Comparison of ENCODE assay signal across 13 cellular contexts in genomic region chr1:25620211-25620610, GRCh38. TPM values are rescaled to one million over a fixed set of nuclear protein-coding genes. Genes with fewer than 3 reads are reported as not detected.
DNase-seq lines count a peak whose midpoint lies in the region; ATAC-seq, FAIRE-seq and TF ChIP-seq lines count a peak whose summit lies in the region.
"Had no signal": no experiment of that assay in that cellular context is flagged by ENCODE, and none has a peak within 500 bp of the region (broad histone marks: within the 10 kb centered on the region; RNA-seq: fewer than 3 reads in every experiment).

No MANE protein-coding gene starts in this region.

- peak overlapping the region; percentile 88 for H3K4me3 Mint-ChIP-seq in activated naive CD4-positive, alpha-beta T cell treated with anti-CD3 and anti-CD28 coated beads for 36 hours
- H3K4me3 Mint-ChIP-seq in activated CD4-positive, alpha-beta memory T cell treated with anti-CD3 and anti-CD28 coated beads for 36 hours, result peak overlapping the region; percentile 78

- no peak for FAIRE-seq in keratinocyte (lab: Jason Lieb, UNC)

- POLR2A ChIA-PET in activated CD4-positive, alpha-beta memory T cell treated with anti-CD3 and anti-CD28 coated beads for 36 hours (lab: Charles Lee), result interaction anchor here (1.0 to 2.4 kb wide), 5 partner anchors 12 to 180 kb away, joined by 3 to 12 read pairs (median 3); partner anchors contain the start of gene SELENON

- H3K36me3 Mint-ChIP-seq in activated naive CD4-positive, alpha-beta T cell treated with anti-CD3 and anti-CD28 coated beads for 36 hours (ENCODE audit: low read depth), result no peaks in the 10 kb centered on the region
- H3K36me3 Mint-ChIP-seq in activated CD4-positive, alpha-beta memory T cell treated with anti-CD3 and anti-CD28 coated beads for 36 hours, result no peaks in the 10 kb centered on the region

- H4K20me1 ChIP-seq in keratinocyte (ENCODE audit: control insufficient read depth, extremely low read depth, insufficient read depth, low read length), result no peaks in the 10 kb centered on the region

- dilution Hi-C loops in keratinocyte (cut with MboI; ENCODE audit: extremely low pct_ligation_motif_present, low sequenced_read_pairs), result no loop called here

- H3K4me1 ChIP-seq in keratinocyte (ENCODE audit: control insufficient read depth, extremely low read depth, insufficient read depth, low read length) (peaks cover 3% of the 10 kb centered on the region), thymus (ENCODE audit: control insufficient read depth, insufficient read depth, low read length) (peaks cover 14% of the 10 kb centered on the region), upper lobe of right lung (peaks cover 20% of the 10 kb centered on the region)

- no peak overlapping the region for H3K9ac ChIP-seq in keratinocyte (ENCODE audit: control insufficient read depth, extremely low read depth, insufficient read depth, low read length)
- H3K9ac ChIP-seq: GM23248 had no signal

- intact Hi-C loops in activated naive CD4-positive, alpha-beta T cell treated with anti-CD3 and anti-CD28 coated beads for 36 hours (cut with micrococcal nuclease), result loop anchor here (2.0 kb wide), 1 partner anchor 57 kb away; no protein-coding TSS in a partner anchor
- intact Hi-C loops in activated CD4-positive, alpha-beta memory T cell treated with anti-CD3 and anti-CD28 coated beads for 36 hours (cut with micrococcal nuclease), result loop anchor here (1.0 to 10.0 kb wide), 3 partner anchors 9 to 375 kb away; partner anchors contain the start of gene PAFAH2
- intact Hi-C loops in upper lobe of right lung (cut with DNase I), result no loop called here

- TF ChIP-seq CTCF in keratinocyte (optimal IDR thresholded peaks at IDR 0.05 in 1 of 3, IDR thresholded peaks at IDR 0.05 in 1 of 3, conservative IDR thresholded peaks at IDR 0.05 in 1 of 3; ENCODE audit: extremely low read depth in 1 of 3, insufficient read depth in 2 of 3, low read length in 3 of 3), result no peak
- TF ChIP-seq CTCF in upper lobe of right lung (IDR thresholded peaks at IDR 0.05), result no peak

- H3K9me3 Mint-ChIP-seq in activated naive CD4-positive, alpha-beta T cell treated with anti-CD3 and anti-CD28 coated beads for 36 hours, result no peaks in the 10 kb centered on the region
- H3K9me3 Mint-ChIP-seq in activated CD4-positive, alpha-beta memory T cell treated with anti-CD3 and anti-CD28 coated beads for 36 hours, result no peaks in the 10 kb centered on the region

- no peak overlapping the region for H2AFZ ChIP-seq in keratinocyte (ENCODE audit: control insufficient read depth, low read length)
- H2AFZ ChIP-seq: GM23248 had no signal

- H3K4me1 Mint-ChIP-seq in activated naive CD4-positive, alpha-beta T cell treated with anti-CD3 and anti-CD28 coated beads for 36 hours (ENCODE audit: low read depth), result peaks cover 77% of the 10 kb centered on the region
- peaks cover 74% of the 10 kb centered on the region for H3K4me1 Mint-ChIP-seq in activated CD4-positive, alpha-beta memory T cell treated with anti-CD3 and anti-CD28 coated beads for 36 hours (ENCODE audit: low read depth)

- H3K9me1 ChIP-seq in keratinocyte (ENCODE audit: control insufficient read depth, extremely low read depth, insufficient read depth, low read length), result no peaks in the 10 kb centered on the region

- no peaks in the 10 kb centered on the region for H3K9me3 ChIP-seq in keratinocyte (ENCODE audit: control insufficient read depth, low read depth, low read length)
- H3K9me3 ChIP-seq in thymus (ENCODE audit: control insufficient read depth), result no peaks in the 10 kb centered on the region
- H3K9me3 ChIP-seq in upper lobe of right lung, result no peaks in the 10 kb centered on the region

- 38% methylated on average over 4 of the region's 4 CpGs for WGBS in thymus

- no peak overlapping the region for H3K27ac Mint-ChIP-seq in activated naive CD4-positive, alpha-beta T cell treated with anti-CD3 and anti-CD28 coated beads for 36 hours
- peak overlapping the region; percentile 55 for H3K27ac Mint-ChIP-seq in activated CD4-positive, alpha-beta memory T cell treated with anti-CD3 and anti-CD28 coated beads for 36 hours

- H3K27me3 ChIP-seq in keratinocyte (ENCODE audit: control insufficient read depth, extremely low read depth, insufficient read depth, low read length) (peaks cover 55% of the 10 kb centered on the region), thymus (ENCODE audit: control insufficient read depth, insufficient read depth) (peaks cover 51% of the 10 kb centered on the region), upper lobe of right lung (no peaks in the 10 kb centered on the region)

- peak overlapping the region; percentile 29 for H3K4me2 ChIP-seq in keratinocyte (ENCODE audit: control insufficient read depth, extremely low read depth, insufficient read depth, low read depth, low read length)

- H3K36me3 ChIP-seq in keratinocyte (ENCODE audit: control insufficient read depth in 2 of 2, extremely low read depth in 1 of 2, insufficient read depth in 2 of 2, low read length in 2 of 2), result no peaks in the 10 kb centered on the region
- H3K36me3 ChIP-seq in thymus (ENCODE audit: control insufficient read depth, insufficient read depth), result no peaks in the 10 kb centered on the region
- no peaks in the 10 kb centered on the region for H3K36me3 ChIP-seq in upper lobe of right lung

- CTCF ChIA-PET in activated naive CD4-positive, alpha-beta T cell treated with anti-CD3 and anti-CD28 coated beads for 36 hours (lab: Charles Lee), result interaction anchor here (0.9 to 3.7 kb wide), 24 partner anchors 11 to 189 kb away, joined by 3 to 32 read pairs (median 7); no protein-coding TSS in a partner anchor
- CTCF ChIA-PET in activated CD4-positive, alpha-beta memory T cell treated with anti-CD3 and anti-CD28 coated beads for 36 hours (lab: Charles Lee), result interaction anchor here (0.6 to 3.0 kb wide), 21 partner anchors 8 to 200 kb away, joined by 3 to 29 read pairs (median 6); partner anchors contain the start of gene MTFR1L

- no peaks in the 10 kb centered on the region for H3K79me2 ChIP-seq in keratinocyte (ENCODE audit: control insufficient read depth, insufficient read depth, low read length)

- H3K27ac ChIP-seq in keratinocyte (ENCODE audit: control insufficient read depth, insufficient read depth, low read length) (no peak overlapping the region), thymus (ENCODE audit: low read depth) (peak overlapping the region; percentile 62), upper lobe of right lung (no peak overlapping the region)
- H3K27ac ChIP-seq: GM23248 had no signal

- H3K4me3 ChIP-seq in keratinocyte (ENCODE audit: control insufficient read depth in 2 of 3, extremely low read depth in 1 of 3, insufficient read depth in 2 of 3, low read depth in 1 of 3, low read length in 3 of 3), result no peak overlapping the region
- H3K4me3 ChIP-seq in thymus (ENCODE audit: low read length), result peak overlapping the region; percentile 27
- no peak overlapping the region for H3K4me3 ChIP-seq in upper lobe of right lung
- H3K4me3 ChIP-seq: GM23248 had no signal

- no peaks in the 10 kb centered on the region for H3K27me3 Mint-ChIP-seq in activated naive CD4-positive, alpha-beta T cell treated with anti-CD3 and anti-CD28 coated beads for 36 hours (ENCODE audit: low read depth)
- peaks cover 9% of the 10 kb centered on the region for H3K27me3 Mint-ChIP-seq in activated CD4-positive, alpha-beta memory T cell treated with anti-CD3 and anti-CD28 coated beads for 36 hours

- peak; percentile 47 for DNase-seq in activated naive CD4-positive, alpha-beta T cell treated with anti-CD3 and anti-CD28 coated beads for 36 hours
- DNase-seq in activated naive CD4-positive, alpha-beta T cell treated with anti-CD3 and anti-CD28 coated beads, Interleukin-2, amount 50 U/mL, for 16 hours, result no peak
- peak; percentile 50 for DNase-seq in activated CD4-positive, alpha-beta memory T cell treated with anti-CD3 and anti-CD28 coated beads for 36 hours
- DNase-seq in keratinocyte (ENCODE audit: low read depth, low spot score) (no peak), upper lobe of right lung (no peak), NCI-H2029 treated with DMSO at 0.1 percent for 48 hours (lab: John Stamatoyannopoulos, UW) (no peak)
- DNase-seq: GM23248; NCI-H1417; NK-92 treated with Interleukin-12 subunit alpha and Interleukin-12 subunit beta, amount 100 ng/mL, for 24 hours; stimulated activated CD4-positive, alpha-beta T cell treated with anti-CD3 and anti-CD28 coated beads, Interleukin-1b, Interleukin-23, amount 100 ng/mL, for 48 hours had no signal

- ATAC-seq in upper lobe of right lung (no peak), HG02763 (IDR thresholded peaks at IDR 0.05; ENCODE audit: unreplicated experiment) (no peak)

RNA-seq across cellular contexts. Expression of gene MAN1C1, which starts 3.6 kb away (rescaled TPM):
- 1 to 10 TPM; 4.9 to 6.3 TPM for total RNA-seq in activated naive CD4-positive, alpha-beta T cell treated with anti-CD3 and anti-CD28 coated beads for 36 hours
- total RNA-seq in activated CD4-positive, alpha-beta memory T cell treated with anti-CD3 and anti-CD28 coated beads for 36 hours, result 1 to 10 TPM; 4.6 to 4.8 TPM
- polyA plus RNA-seq in keratinocyte, result 0.07 to 0.27 TPM in 2 of 3 replicates, not detected in the other
- 0.27 TPM for polyA plus RNA-seq in keratinocyte (2011; ENCODE audit: low read depth)
- polyA plus RNA-seq in keratinocyte (2011; cell fraction: cytosol; rRNA removed), result 0.06 and 0.08 TPM in 2 replicates
- polyA plus RNA-seq in keratinocyte (2011; cell fraction: nucleus; rRNA removed), result 0.16 TPM in 1 of 2 replicates, not detected in the other
- 0.09 and 0.24 TPM in 2 replicates for polyA plus RNA-seq in keratinocyte (2012; ENCODE audit: low replicate concordance)
- polyA minus RNA-seq in keratinocyte, result 0.03 to 0.13 TPM in 2 of 3 replicates, not detected in the other
- polyA minus RNA-seq in keratinocyte (2011; cell fraction: cytosol; rRNA and poly(A)+ RNA removed), result not detected
- polyA minus RNA-seq in keratinocyte (2011; cell fraction: nucleus; rRNA and poly(A)+ RNA removed), result not detected in 2 replicates
- 18.4 TPM for polyA plus RNA-seq in thymus
- total RNA-seq in upper lobe of right lung, result 19.7 TPM
- total RNA-seq: HT1080 had no signal

Comparison
In these comparisons a context has a peak if more than half of its experiments do, and no peak if none do; other contexts are left out.
1. DNase-seq: peak in activated naive CD4-positive, alpha-beta T cell treated with anti-CD3 and anti-CD28 coated beads for 36 hours (single experiment) and activated CD4-positive, alpha-beta memory T cell treated with anti-CD3 and anti-CD28 coated beads for 36 hours (single experiment); none in activated naive CD4-positive, alpha-beta T cell treated with anti-CD3 and anti-CD28 coated beads, Interleukin-2, amount 50 U/mL, for 16 hours (single experiment), keratinocyte (single experiment), upper lobe of right lung (single experiment) and NCI-H2029 treated with DMSO at 0.1 percent for 48 hours (single experiment).